Comparison of ENCODE assay signal across 8 cellular contexts in the genomic region with DNA sequence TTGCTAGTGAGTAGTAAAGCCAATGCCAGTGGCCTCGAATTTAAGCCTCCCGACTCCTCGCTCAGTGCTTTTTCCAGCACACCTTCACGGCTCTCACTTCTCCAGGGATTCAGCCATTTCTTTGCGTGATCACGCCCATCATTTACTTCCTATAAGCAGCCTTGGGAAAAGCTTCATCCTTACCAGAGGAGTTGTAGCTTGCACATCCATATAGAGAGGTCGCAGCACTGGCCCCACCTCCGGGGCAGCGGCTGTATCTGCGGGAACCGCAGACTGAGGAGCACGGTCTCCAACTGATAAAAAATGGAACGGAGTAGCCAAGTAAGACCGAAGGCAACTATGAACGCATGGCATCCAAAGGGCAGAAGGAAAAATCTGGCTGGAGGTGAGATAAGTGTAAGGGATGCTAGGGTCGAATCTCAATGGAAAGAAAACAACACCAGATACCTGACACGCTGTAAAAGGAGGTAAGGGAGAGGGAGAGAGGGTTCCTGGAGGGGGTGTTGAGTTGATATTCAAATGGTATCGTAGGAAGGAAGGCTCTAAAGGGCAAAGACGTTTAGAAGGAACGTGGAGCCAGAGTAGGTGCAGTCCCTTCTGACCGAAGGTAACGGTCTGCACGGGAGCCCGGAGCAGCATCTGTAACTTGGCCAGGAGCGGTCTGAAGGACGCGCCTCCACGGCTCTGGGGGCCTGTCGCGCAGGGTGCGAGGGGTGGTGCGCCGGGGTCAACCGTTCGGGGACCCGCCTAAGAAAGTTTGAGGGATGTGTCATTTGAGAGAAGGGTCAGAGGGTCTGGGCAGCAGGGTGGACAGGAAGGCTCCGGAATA. TPM values are rescaled to one million over a fixed set of nuclear protein-coding genes. Genes with fewer than 3 reads are reported as not detected.
DNase-seq lines count a peak whose midpoint lies in the region; ATAC-seq, FAIRE-seq and TF ChIP-seq lines count a peak whose summit lies in the region.

No MANE protein-coding gene starts in this region.

- CTCF ChIA-PET in A673 (lab: Charles Lee): no interaction called here
- CTCF ChIA-PET in activated CD4-positive, alpha-beta memory T cell treated with anti-CD3 and anti-CD28 coated beads for 36 hours (lab: Charles Lee): interaction anchor here (1.0 kb wide), 1 partner anchor 13 kb away, joined by 5 read pairs; no protein-coding TSS in a partner anchor

- peak overlapping the region; percentile 77 for H2AFZ ChIP-seq in osteoblast (ENCODE audit: low read length)

- no peaks in the 10 kb centered on the region for H3K9me3 Mint-ChIP-seq in activated CD4-positive, alpha-beta memory T cell treated with anti-CD3 and anti-CD28 coated beads for 36 hours

- H3K27ac ChIP-seq in A673 (ENCODE audit: low read depth, low read length, poor library complexity, severe bottlenecking) (peak overlapping the region; percentile 89), osteoblast (ENCODE audit: low read depth, low read length) (peak overlapping the region; percentile 92)

- DNase-seq in A673 (ENCODE audit: low spot score) (peak; percentile 26), foreskin fibroblast (peak in 1 of 2 donors; percentile 41), osteoblast (ENCODE audit: insufficient read length, low spot score, missing footprints) (peak; percentile 92), D721Med (ENCODE audit: insufficient read length, low spot score) (no peak), NCI-H226 (no peak)
- DNase-seq in activated CD4-positive, alpha-beta memory T cell treated with anti-CD3 and anti-CD28 coated beads for 36 hours: no peak

- POLR2A ChIA-PET in A673 (lab: Charles Lee; ENCODE audit: low non-redundant PET): no interaction called here
- POLR2A ChIA-PET in activated CD4-positive, alpha-beta memory T cell treated with anti-CD3 and anti-CD28 coated beads for 36 hours (lab: Charles Lee): interaction anchor here (0.7 to 5.3 kb wide), 3 partner anchors 35 to 44 kb away, joined by 3 to 44 read pairs (median 17); a partner anchor contains a TSS

- H3K27me3 Mint-ChIP-seq in activated CD4-positive, alpha-beta memory T cell treated with anti-CD3 and anti-CD28 coated beads for 36 hours: no peaks in the 10 kb centered on the region

- peak overlapping the region; percentile 88 for H3K4me3 Mint-ChIP-seq in activated CD4-positive, alpha-beta memory T cell treated with anti-CD3 and anti-CD28 coated beads for 36 hours

- H3K27ac Mint-ChIP-seq in activated CD4-positive, alpha-beta memory T cell treated with anti-CD3 and anti-CD28 coated beads for 36 hours: peak overlapping the region; percentile 78

- H3K4me1 ChIP-seq in A673 (ENCODE audit: insufficient read depth, low read length, poor library complexity, severe bottlenecking): peaks cover 28% of the 10 kb centered on the region
- peaks cover 24% of the 10 kb centered on the region for H3K4me1 ChIP-seq in osteoblast (ENCODE audit: insufficient read depth, low read length)

- H3K27me3 ChIP-seq in A673 (replicated peaks; ENCODE audit: insufficient read depth, low read depth, low read length, poor library complexity): no peaks in the 10 kb centered on the region
- H3K27me3 ChIP-seq in osteoblast (ENCODE audit: insufficient read depth, low read length): no peaks in the 10 kb centered on the region

- H3K4me3 ChIP-seq in A673 (ENCODE audit: low read depth, low read length, poor library complexity, severe bottlenecking) (peak overlapping the region; percentile 87), foreskin fibroblast (ENCODE audit: low read depth in 1 of 2, low read length in 2 of 2) (peak overlapping the region; percentile 76 to 89), osteoblast (ENCODE audit: insufficient read depth, low read length) (peak overlapping the region; percentile 95)

- H3K36me3 ChIP-seq in A673 (ENCODE audit: insufficient read depth, low read length, poor library complexity, severe bottlenecking): peaks cover 30% of the 10 kb centered on the region
- H3K36me3 ChIP-seq in osteoblast (ENCODE audit: insufficient read depth, low read length): peaks cover 33% of the 10 kb centered on the region

- peaks cover 35% of the 10 kb centered on the region for H3K36me3 Mint-ChIP-seq in activated CD4-positive, alpha-beta memory T cell treated with anti-CD3 and anti-CD28 coated beads for 36 hours

- intact Hi-C loops in A673 (cut with micrococcal nuclease; ENCODE audit: unreplicated experiment): loop anchor here (2.0 kb wide), 1 partner anchor 82 kb away; no protein-coding TSS in a partner anchor
- intact Hi-C loops in activated CD4-positive, alpha-beta memory T cell treated with anti-CD3 and anti-CD28 coated beads for 36 hours (cut with micrococcal nuclease): loop anchor here (1.0 to 2.0 kb wide), 4 partner anchors 34 to 97 kb away; a partner anchor contains a TSS

- H3K4me1 Mint-ChIP-seq in activated CD4-positive, alpha-beta memory T cell treated with anti-CD3 and anti-CD28 coated beads for 36 hours (ENCODE audit: low read depth): peaks cover 47% of the 10 kb centered on the region

- peak overlapping the region; percentile 99 for H3K4me2 ChIP-seq in osteoblast (ENCODE audit: insufficient read depth, low read length)

- peaks cover 5% of the 10 kb centered on the region for H4K20me1 ChIP-seq in osteoblast (ENCODE audit: insufficient read depth, low read length)

- TF ChIP-seq CTCF in A673 (conservative IDR thresholded peaks at IDR 0.05; ENCODE audit: low read depth, low read length): no peak
- TF ChIP-seq CTCF in foreskin fibroblast (IDR thresholded peaks at IDR 0.05; ENCODE audit: low read depth, low read length): no peak
- TF ChIP-seq CTCF in osteoblast (IDR thresholded peaks at IDR 0.05; ENCODE audit: extremely low read depth, low read depth, low read length): no peak
- no peak for TF ChIP-seq CTCF in D721Med (IDR thresholded peaks at IDR 0.05; ENCODE audit: insufficient read depth, missing control alignments)

- peaks cover 32% of the 10 kb centered on the region for H3K79me2 ChIP-seq in osteoblast (ENCODE audit: insufficient read depth, low read length)

- BruUV-seq in A673 (replicated peaks; lab: Mats Ljungman, UMichigan): no TSS peak

- FAIRE-seq in D721Med (lab: Jason Lieb, UNC): no peak

- peak; percentile 26 for ATAC-seq in GM18868 (IDR thresholded peaks at IDR 0.05; ENCODE audit: unreplicated experiment)
- ATAC-seq in HG03460 (IDR thresholded peaks at IDR 0.05; ENCODE audit: unreplicated experiment): peak; percentile 30

- H3K9me3 ChIP-seq in A673 (ENCODE audit: low read depth, low read length, poor library complexity, severe bottlenecking) (no peaks in the 10 kb centered on the region), osteoblast (ENCODE audit: low read depth, low read length) (no peaks in the 10 kb centered on the region)

RNA-seq across cellular contexts. Expression of a gene that starts 0.6 kb away (rescaled TPM):
- total RNA-seq in A673 (2021) (22.2 and 23.2 TPM in 2 replicates), osteoblast (21.7 and 29.5 TPM in 2 replicates)
- total RNA-seq in activated CD4-positive, alpha-beta memory T cell treated with anti-CD3 and anti-CD28 coated beads for 36 hours: 10 to 100 TPM; 36.9 to 40.8 TPM

RNA-seq across cellular contexts. Expression of a gene that starts 0.7 kb away (rescaled TPM):
- 134 and 153 TPM in 2 replicates for total RNA-seq in A673 (2021)
- 100 to 1,000 TPM; 141 to 142 TPM for total RNA-seq in activated CD4-positive, alpha-beta memory T cell treated with anti-CD3 and anti-CD28 coated beads for 36 hours
- total RNA-seq in osteoblast: 108 and 124 TPM in 2 replicates

RNA-seq across cellular contexts. Expression of a gene that starts 33.8 kb away (rescaled TPM):
- total RNA-seq in A673 (2021): 273 TPM in 2 replicates
- total RNA-seq in activated CD4-positive, alpha-beta memory T cell treated with anti-CD3 and anti-CD28 coated beads for 36 hours: 100 to 1,000 TPM; 242 to 253 TPM
- 165 and 166 TPM in 2 replicates for total RNA-seq in osteoblast

RNA-seq across cellular contexts. Expression of a gene that starts 33.8 kb away (rescaled TPM):
- total RNA-seq in A673 (2021) (114 and 124 TPM in 2 replicates), osteoblast (57.8 and 62.6 TPM in 2 replicates)
- 100 to 1,000 TPM; 110 to 114 TPM for total RNA-seq in activated CD4-positive, alpha-beta memory T cell treated with anti-CD3 and anti-CD28 coated beads for 36 hours

RNA-seq across cellular contexts. Expression of a gene that starts 43.5 kb away (rescaled TPM):
- total RNA-seq in A673 (2021) (316 and 329 TPM in 2 replicates), osteoblast (274 and 300 TPM in 2 replicates)
- total RNA-seq in activated CD4-positive, alpha-beta memory T cell treated with anti-CD3 and anti-CD28 coated beads for 36 hours: 100 to 1,000 TPM; 243 to 259 TPM

Comparison
In these comparisons a context has a peak if more than half of its experiments do, and no peak if none do; other contexts are left out.
1. DNase-seq: peak in A673 (single experiment) and osteoblast (single experiment); none in activated CD4-positive, alpha-beta memory T cell treated with anti-CD3 and anti-CD28 coated beads for 36 hours (single experiment), D721Med (single experiment) and NCI-H226 (single experiment).
2. Peak in every context shown above with its lines, with median percentiles within 50 percentile points of each other: H3K4me3 ChIP-seq.